In the genomic region with DNA sequence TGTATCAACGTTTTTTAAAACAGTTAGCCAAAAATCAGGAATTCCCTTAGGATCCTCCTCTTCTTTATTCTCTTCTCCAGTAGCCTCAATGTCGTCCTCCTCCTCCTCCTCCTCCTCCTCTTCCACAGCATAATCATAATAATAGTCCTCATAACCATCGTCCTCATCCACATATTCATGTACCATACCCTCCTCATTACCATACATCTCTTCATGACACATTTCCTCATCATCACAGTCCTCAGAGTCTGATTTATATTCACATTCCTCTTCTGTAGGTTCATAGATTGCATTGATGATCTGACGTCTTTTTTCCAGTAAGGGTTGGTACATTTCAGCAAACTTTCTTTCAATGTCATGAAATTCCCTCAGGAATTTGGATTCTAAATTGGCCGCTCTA, we compare ENCODE assay signal across 9 cellular contexts. TPM values are rescaled to one million over a fixed set of nuclear protein-coding genes. Genes with fewer than 3 reads are reported as not detected.
DNase-seq lines count a peak whose midpoint lies in the region; ATAC-seq and TF ChIP-seq lines count a peak whose summit lies in the region.
"Had no signal": no experiment of that assay in that cellular context is flagged by ENCODE, and none has a peak within 500 bp of the region (broad histone marks: within the 10 kb centered on the region; RNA-seq: fewer than 3 reads in every experiment).

No MANE protein-coding gene starts in this region.

- H3K36me3 Mint-ChIP-seq in natural killer cell: no peaks in the 10 kb centered on the region

- no peak for TF ChIP-seq CTCF in left ventricle myocardium inferior (IDR thresholded peaks at IDR 0.05; ENCODE audit: borderline replicate concordance)
- no peak for TF ChIP-seq CTCF in coronary artery (IDR thresholded peaks at IDR 0.05)
- no peak for TF ChIP-seq CTCF in natural killer cell (IDR thresholded peaks at IDR 0.05)
- no peak for TF ChIP-seq CTCF in vagina (IDR thresholded peaks at IDR 0.05)

- H3K4me1 Mint-ChIP-seq in natural killer cell: peaks cover 19 to 25% of the 10 kb centered on the region in 2 donors

- no peaks in the 10 kb centered on the region for H3K9me3 ChIP-seq in left ventricle myocardium inferior (replicated peaks)
- H3K9me3 ChIP-seq in vagina: no peaks in the 10 kb centered on the region

- ATAC-seq in left ventricle myocardium superior (no peak), natural killer cell (no peak)

- no peaks in the 10 kb centered on the region for H3K9me3 Mint-ChIP-seq in natural killer cell

- peak overlapping the region; percentile 87 to 90 for H3K27ac Mint-ChIP-seq in natural killer cell

- H3K27me3 Mint-ChIP-seq in natural killer cell (ENCODE audit: low read depth in 2 of 2): peaks cover 10 to 40% of the 10 kb centered on the region in 2 donors

- intact Hi-C loops in left ventricle myocardium inferior (cut with micrococcal nuclease) (no loop called here), left ventricle myocardium superior (cut with micrococcal nuclease) (no loop called here), natural killer cell (cut with micrococcal nuclease) (no loop called here), vagina (cut with DNase I) (no loop called here)

- H3K4me1 ChIP-seq in left ventricle myocardium inferior: no peaks in the 10 kb centered on the region
- no peaks in the 10 kb centered on the region for H3K4me1 ChIP-seq in vagina

- H3K36me3 ChIP-seq in left ventricle myocardium inferior: no peaks in the 10 kb centered on the region
- no peaks in the 10 kb centered on the region for H3K36me3 ChIP-seq in vagina

- H3K4me3 ChIP-seq in left ventricle myocardium inferior (peak overlapping the region; percentile 69), coronary artery (peak overlapping the region; percentile 64), vagina (peak overlapping the region; percentile 45 to 52)

- DNase-seq in left ventricle myocardium inferior (no peak), left ventricle myocardium superior (no peak), coronary artery (ENCODE audit: low spot score) (no peak), natural killer cell (no peak), vagina (ENCODE audit: extremely low spot score in 2 of 2) (no peak), SKM-1 treated with dmso at 0.1 percent for 144 hours (lab: John Stamatoyannopoulos, UW; ENCODE audit: unreplicated experiment) (no peak), GM19238 (ENCODE audit: insufficient read length, low spot score) (no peak)
- DNase-seq in activated effector memory CD4-positive, alpha-beta T cell treated with anti-CD3 and anti-CD28 coated beads, Interleukin-2, amount 50 U/mL, for 16 hours: no peak
- DNase-seq: NCI-H187 had no signal

- no peak for TF ChIP-seq POLR2A in vagina (IDR thresholded peaks at IDR 0.05)

- peak overlapping the region; percentile 95 for H3K4me3 Mint-ChIP-seq in natural killer cell

- H3K27ac ChIP-seq in left ventricle myocardium inferior (replicated peaks): no peak overlapping the region
- H3K27ac ChIP-seq in coronary artery: peak overlapping the region in 1 of 2 donors; percentile 7
- peak overlapping the region; percentile 59 for H3K27ac ChIP-seq in vagina

- H3K27me3 ChIP-seq in left ventricle myocardium inferior (ENCODE audit: low read depth) (no peaks in the 10 kb centered on the region), vagina (no peaks in the 10 kb centered on the region)

RNA-seq across cellular contexts. Expression of gene NAP1L2, which starts 0.9 kb away (rescaled TPM):
- 8.4 TPM for total RNA-seq in left ventricle myocardium inferior
- total RNA-seq in left ventricle myocardium superior: 5.9 TPM
- 1 to 10 TPM; 3.1 to 5.4 (median 3.6) TPM for total RNA-seq in natural killer cell
- total RNA-seq in vagina: 4.7 TPM
